Comparison of ENCODE assay signal across 20 cellular contexts in the genomic region with DNA sequence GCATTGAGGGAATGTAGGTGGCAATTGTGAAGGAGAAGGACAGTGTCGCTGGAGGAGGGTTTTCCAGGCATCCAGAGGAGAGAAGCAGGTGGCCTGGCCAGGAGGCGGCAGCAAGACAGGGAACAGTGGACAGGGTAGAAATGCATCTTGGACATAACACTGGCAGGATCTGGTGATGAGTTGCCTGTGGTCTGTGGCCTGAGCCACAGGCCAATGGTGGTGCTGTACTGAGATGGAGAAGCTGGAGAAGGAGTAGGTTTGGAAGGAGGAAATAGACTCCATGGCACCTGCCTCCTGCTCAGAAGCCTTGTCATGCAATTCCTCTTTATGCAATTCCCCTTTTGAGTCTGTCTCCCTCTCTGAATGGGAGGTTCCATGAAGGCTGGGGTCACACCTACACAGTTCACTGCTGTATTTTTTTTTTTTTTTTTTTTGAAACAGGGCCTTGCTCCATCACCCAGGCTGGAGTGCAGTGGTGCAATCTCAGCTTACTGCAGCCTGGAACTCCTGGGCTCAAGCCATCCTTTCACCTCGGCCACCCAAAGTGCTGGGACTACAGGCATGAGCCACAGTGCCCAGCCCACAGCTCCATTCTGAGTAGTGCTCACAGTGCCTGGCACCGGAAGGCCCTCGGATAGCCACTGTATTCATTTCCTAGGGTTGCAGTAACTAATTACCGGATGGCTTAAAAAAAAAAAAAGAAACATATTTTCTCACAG. TPM values are rescaled to one million over a fixed set of nuclear protein-coding genes. Genes with fewer than 3 reads are reported as not detected.
DNase-seq lines count a peak whose midpoint lies in the region; ATAC-seq, FAIRE-seq and TF ChIP-seq lines count a peak whose summit lies in the region.
"Had no signal": no experiment of that assay in that cellular context is flagged by ENCODE, and none has a peak within 500 bp of the region (broad histone marks: within the 10 kb centered on the region; RNA-seq: fewer than 3 reads in every experiment).

No MANE protein-coding gene starts in this region.

- H3K56ac ChIP-seq in mesendoderm (ENCODE audit: low read length), result peak overlapping the region; percentile 62

- no peak overlapping the region for H3K18ac ChIP-seq in mesendoderm (ENCODE audit: low read length)

- H3K27ac ChIP-seq in VCaP, result peak overlapping the region; percentile 11; the same call in 1 of the 2 replicates
- H3K27ac ChIP-seq in mesendoderm (ENCODE audit: low read depth, low read length), result peak overlapping the region; percentile 49

- H4K8ac ChIP-seq in mesendoderm (ENCODE audit: low read depth, low read length), result no peak overlapping the region

- H3K27ac Mint-ChIP-seq in type B pancreatic cell, result peak overlapping the region; percentile 100
- H3K27ac Mint-ChIP-seq: activated CD4-positive, alpha-beta T cell treated with anti-CD3 and anti-CD28 coated beads, Interleukin-2, amount 10 ng/mL, durations not matched to agents 7 days and 5 days; activated T-cell treated with anti-CD3 and anti-CD28 coated beads, Interleukin-2, amount 50 U/mL, for 72 hours; CD4-positive, alpha-beta memory T cell; stimulated activated effector memory CD8-positive, alpha-beta T cell treated with anti-CD3 and anti-CD28 coated beads, Interleukin-12 subunit alpha, Interleukin-12 subunit beta, amount 100 ng/mL, for 72 hours had no signal

- H3K4me3 Mint-ChIP-seq in type B pancreatic cell, result peak overlapping the region; percentile 77
- H3K4me3 Mint-ChIP-seq: activated CD4-positive, alpha-beta T cell treated with anti-CD3 and anti-CD28 coated beads, Interleukin-2, amount 10 ng/mL, durations not matched to agents 7 days and 5 days; activated T-cell treated with anti-CD3 and anti-CD28 coated beads, Interleukin-2, amount 50 U/mL, for 72 hours; CD4-positive, alpha-beta memory T cell; stimulated activated effector memory CD8-positive, alpha-beta T cell treated with anti-CD3 and anti-CD28 coated beads, Interleukin-12 subunit alpha, Interleukin-12 subunit beta, amount 100 ng/mL, for 72 hours had no signal

- no peak overlapping the region for H3K4me2 ChIP-seq in mesendoderm (ENCODE audit: low read length)

- no peak overlapping the region for H2BK5ac ChIP-seq in mesendoderm (ENCODE audit: low read length)

- no CpG with 5 or more reads among the region's 6 CpGs for WGBS in mesendoderm (ENCODE audit: extremely low coverage, insufficient coverage, low lambda C conversion rate)

- H2AK5ac ChIP-seq in mesendoderm (ENCODE audit: low read length), result peak overlapping the region; percentile 85

- H3K4ac ChIP-seq in mesendoderm (ENCODE audit: low read depth, low read length), result no peak overlapping the region

- no peak overlapping the region for H3K4me3 ChIP-seq in mesendoderm (ENCODE audit: low read length)

- H3K27me3 Mint-ChIP-seq in type B pancreatic cell, result peaks cover 7% of the 10 kb centered on the region

- H4K5ac ChIP-seq in mesendoderm (ENCODE audit: low read length), result no peak overlapping the region

- DNase-seq in HTR-8/SVneo (ENCODE audit: insufficient read length, low spot score), result no peak
- DNase-seq in mesendoderm, result peak; percentile 27
- DNase-seq in type B pancreatic cell (ENCODE audit: extremely low spot score, unreplicated experiment), result no peak
- no peak for DNase-seq in anterior cingulate cortex (lab: John Stamatoyannopoulos, UW)
- DNase-seq in NCI-H2107 (lab: John Stamatoyannopoulos, UW), result no peak
- DNase-seq: activated CD4-positive, alpha-beta T cell treated with anti-CD3 and anti-CD28 coated beads, Interleukin-2, amount 10 ng/mL, durations not matched to agents 7 days and 5 days; activated T-cell treated with anti-CD3 and anti-CD28 coated beads, Interleukin-2, amount 50 U/mL, for 72 hours; aorta; CD4-positive, alpha-beta memory T cell; GOT3; NCI-H510A; stimulated activated CD4-positive, alpha-beta T cell treated with anti-CD3 and anti-CD28 coated beads, Interleukin-4, amount 100 ng/mL, for 24 hours had no signal

- TF ChIP-seq CTCF in VCaP (conservative IDR thresholded peaks at IDR 0.05) (no peak), type B pancreatic cell (conservative IDR thresholded peaks at IDR 0.05) (no peak)

- no peaks in the 10 kb centered on the region for H3K27me3 ChIP-seq in mesendoderm (ENCODE audit: insufficient read depth, low read length, poor library complexity)

- H3K9me3 Mint-ChIP-seq in type B pancreatic cell, result peaks cover 14% of the 10 kb centered on the region
- H3K9me3 Mint-ChIP-seq: activated CD4-positive, alpha-beta T cell treated with anti-CD3 and anti-CD28 coated beads, Interleukin-2, amount 10 ng/mL, durations not matched to agents 7 days and 5 days; activated T-cell treated with anti-CD3 and anti-CD28 coated beads, Interleukin-2, amount 50 U/mL, for 72 hours; stimulated activated effector memory CD8-positive, alpha-beta T cell treated with anti-CD3 and anti-CD28 coated beads, Interleukin-12 subunit alpha, Interleukin-12 subunit beta, amount 100 ng/mL, for 72 hours had no signal

- H3K36me3 ChIP-seq in mesendoderm (ENCODE audit: control insufficient read depth, insufficient read depth, low read length), result no peaks in the 10 kb centered on the region

- H3K79me2 ChIP-seq in mesendoderm (ENCODE audit: control insufficient read depth, insufficient read depth, low read length), result no peaks in the 10 kb centered on the region

- FAIRE-seq in HTR-8/SVneo (lab: Jason Lieb, UNC), result peak; percentile 94
- FAIRE-seq: GM19239 had no signal

- H2BK15ac ChIP-seq in mesendoderm (replicated peaks; ENCODE audit: low read depth), result no peak overlapping the region

- H3K9ac ChIP-seq in mesendoderm (ENCODE audit: low read length), result no peak overlapping the region

- peaks cover 30% of the 10 kb centered on the region for H3K4me1 Mint-ChIP-seq in type B pancreatic cell (ENCODE audit: unreplicated experiment)
- H3K4me1 Mint-ChIP-seq: activated CD4-positive, alpha-beta T cell treated with anti-CD3 and anti-CD28 coated beads, Interleukin-2, amount 10 ng/mL, durations not matched to agents 7 days and 5 days; stimulated activated effector memory CD8-positive, alpha-beta T cell treated with anti-CD3 and anti-CD28 coated beads, Interleukin-12 subunit alpha, Interleukin-12 subunit beta, amount 100 ng/mL, for 72 hours had no signal

- H3K36me3 Mint-ChIP-seq in type B pancreatic cell, result no peaks in the 10 kb centered on the region
- H3K36me3 Mint-ChIP-seq: CD4-positive, alpha-beta memory T cell; stimulated activated effector memory CD8-positive, alpha-beta T cell treated with anti-CD3 and anti-CD28 coated beads, Interleukin-12 subunit alpha, Interleukin-12 subunit beta, amount 100 ng/mL, for 72 hours had no signal

- ATAC-seq in HG02973 (IDR thresholded peaks at IDR 0.05; ENCODE audit: unreplicated experiment), result no peak
- ATAC-seq: activated T-cell treated with anti-CD3 and anti-CD28 coated beads, Interleukin-2, amount 50 U/mL, for 72 hours; stimulated activated effector memory CD8-positive, alpha-beta T cell treated with anti-CD3 and anti-CD28 coated beads, Interleukin-12 subunit alpha, Interleukin-12 subunit beta, amount 100 ng/mL, for 72 hours had no signal

- no peaks in the 10 kb centered on the region for H3K79me1 ChIP-seq in mesendoderm (ENCODE audit: low read length)

- H3K23ac ChIP-seq in mesendoderm (ENCODE audit: low read length), result no peak overlapping the region

- peaks cover 7% of the 10 kb centered on the region for H3K4me1 ChIP-seq in mesendoderm (ENCODE audit: control insufficient read depth, low read depth, low read length)

- H2BK120ac ChIP-seq in mesendoderm (ENCODE audit: low read depth, low read length), result no peak overlapping the region

RNA-seq across cellular contexts. Expression of a gene that starts 13.5 kb away (rescaled TPM):
- 5.2 TPM for polyA plus RNA-seq in mesendoderm (2013, experiment 1 of 2)
- polyA plus RNA-seq in mesendoderm (2013, experiment 2 of 2), result 5.4 TPM
- total RNA-seq in type B pancreatic cell (ENCODE audit: low replicate concordance), result 27.5 and 32.1 TPM in 2 replicates
- total RNA-seq: activated CD4-positive, alpha-beta T cell treated with anti-CD3 and anti-CD28 coated beads, Interleukin-2, amount 10 ng/mL, durations not matched to agents 7 days and 5 days; activated T-cell treated with anti-CD3 and anti-CD28 coated beads, Interleukin-2, amount 50 U/mL, for 72 hours; aorta; CD4-positive, alpha-beta memory T cell; dermis microvascular lymphatic vessel endothelial cell; mononuclear cell; renal cortical epithelial cell; T-helper 2 cell treated with Interferon-gamma antibody and Interleukin-4, amounts not matched to agents 100 ng/mL and 5 ng/mL, for 36 hours had no signal
- polyA plus RNA-seq: aorta; CD4-positive, alpha-beta memory T cell had no signal
